Comparison of ENCODE assay signal across 10 cellular contexts in the genomic region with DNA sequence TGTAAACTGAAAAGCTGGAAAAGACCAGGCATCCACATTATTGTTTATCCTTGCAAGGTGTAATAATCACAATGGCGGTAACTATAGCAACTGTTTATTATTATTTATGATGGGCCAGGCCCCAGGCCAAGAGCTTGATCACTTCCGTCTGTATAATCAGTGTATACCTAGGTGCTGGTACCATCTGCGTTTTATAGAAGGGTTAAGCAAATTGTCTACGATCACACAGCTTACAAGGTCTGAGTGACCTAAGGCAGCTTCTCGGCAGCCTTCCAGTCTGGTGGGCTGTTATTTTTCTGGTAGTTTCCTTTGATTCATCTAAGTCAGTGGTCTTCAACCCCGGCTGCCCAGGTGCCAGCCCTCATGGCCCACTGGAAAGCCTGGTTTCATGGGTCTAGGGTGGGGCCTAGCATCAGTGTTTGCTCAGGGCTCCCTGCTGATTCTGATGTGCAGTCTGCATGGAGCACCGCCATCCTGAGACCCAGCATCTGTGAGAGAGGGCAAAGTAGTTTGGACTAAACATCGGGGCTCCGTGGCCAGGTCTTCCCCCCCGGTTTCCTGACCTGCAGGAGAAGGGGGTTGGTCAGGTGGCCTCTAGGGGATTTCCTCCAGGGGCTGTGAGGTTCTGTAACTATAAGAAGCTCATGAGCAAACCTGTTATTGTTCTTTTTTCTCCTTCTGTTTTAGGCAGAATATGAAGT.
A peak's percentile ranks its signal among the peaks of the same experiment; 100 is the strongest.
DNase-seq lines count a peak whose midpoint lies in the region; ATAC-seq and TF ChIP-seq lines count a peak whose summit lies in the region.
"Had no signal": no experiment of that assay in that cellular context is flagged by ENCODE, and none has a peak within 500 bp of the region (broad histone marks: within the 10 kb centered on the region; RNA-seq: fewer than 3 reads in every experiment).

No MANE protein-coding gene starts in this region.

- H3K9ac ChIP-seq in mucosa of rectum (ENCODE audit: low read depth in 1 of 2, low read length in 2 of 2) = no peak overlapping the region

- ATAC-seq in heart right ventricle (no peak), left cardiac atrium (no peak), upper lobe of left lung (ENCODE audit: low FRiP score in 2 of 2) (no peak), HG03280 (IDR thresholded peaks at IDR 0.05; ENCODE audit: unreplicated experiment) (no peak)
- no peak for ATAC-seq in activated CD8-positive, alpha-beta T cell treated with anti-CD3 and anti-CD28 coated beads for 36 hours

- H3K27ac Mint-ChIP-seq in activated CD8-positive, alpha-beta T cell treated with anti-CD3 and anti-CD28 coated beads for 36 hours = peak overlapping the region; percentile 34
- H3K27ac Mint-ChIP-seq: activated naive CD8-positive, alpha-beta T cell treated with anti-CD3 and anti-CD28 coated beads, Interleukin-2, amount 10 ng/mL, durations not matched to agents 7 days and 5 days had no signal

- no peaks in the 10 kb centered on the region for H3K27me3 Mint-ChIP-seq in activated CD8-positive, alpha-beta T cell treated with anti-CD3 and anti-CD28 coated beads for 36 hours
- H3K27me3 Mint-ChIP-seq: activated naive CD8-positive, alpha-beta T cell treated with anti-CD3 and anti-CD28 coated beads, Interleukin-2, amount 10 ng/mL, durations not matched to agents 7 days and 5 days had no signal

- no peak for TF ChIP-seq EP300 in upper lobe of left lung (IDR thresholded peaks at IDR 0.05)

- no peaks in the 10 kb centered on the region for H3K36me3 Mint-ChIP-seq in activated CD8-positive, alpha-beta T cell treated with anti-CD3 and anti-CD28 coated beads for 36 hours (ENCODE audit: low read depth)
- H3K36me3 Mint-ChIP-seq: activated naive CD8-positive, alpha-beta T cell treated with anti-CD3 and anti-CD28 coated beads, Interleukin-2, amount 10 ng/mL, durations not matched to agents 7 days and 5 days had no signal

- WGBS in heart right ventricle, 2 donors = 80 to 84% methylated on average over 10 of the region's 10 CpGs
- WGBS in upper lobe of left lung, 2 donors = 63 to 69% methylated on average over 9 to 10 of the region's 10 CpGs

- H3K4me3 ChIP-seq in heart right ventricle (no peak overlapping the region), mucosa of rectum (ENCODE audit: low read length in 2 of 2) (no peak overlapping the region), upper lobe of left lung (no peak overlapping the region)

- POLR2A ChIA-PET in activated CD8-positive, alpha-beta T cell treated with anti-CD3 and anti-CD28 coated beads for 36 hours (lab: Charles Lee) = no interaction called here

- H3K9me3 Mint-ChIP-seq in activated CD8-positive, alpha-beta T cell treated with anti-CD3 and anti-CD28 coated beads for 36 hours = no peaks in the 10 kb centered on the region
- H3K9me3 Mint-ChIP-seq: activated naive CD8-positive, alpha-beta T cell treated with anti-CD3 and anti-CD28 coated beads, Interleukin-2, amount 10 ng/mL, durations not matched to agents 7 days and 5 days had no signal

- H3K36me3 ChIP-seq in heart right ventricle = peaks cover 0 to 43% (median 0%) of the 10 kb centered on the region in 9 donors
- H3K36me3 ChIP-seq in mucosa of rectum (ENCODE audit: control insufficient read depth in 2 of 2, insufficient read depth in 2 of 2, low read length in 2 of 2) = no peaks in the 10 kb centered on the region
- peaks cover 0 to 35% (median 9%) of the 10 kb centered on the region in 4 donors for H3K36me3 ChIP-seq in upper lobe of left lung

- H3K27ac ChIP-seq in heart right ventricle = peak overlapping the region in 9 of 10 donors; percentile 44 to 88 (median 72)
- peak overlapping the region; percentile 64 to 71 for H3K27ac ChIP-seq in mucosa of rectum (ENCODE audit: low read depth in 2 of 2, low read length in 2 of 2)
- H3K27ac ChIP-seq in upper lobe of left lung = peak overlapping the region; percentile 73 to 89 (median 86)

- H3K27me3 ChIP-seq in heart right ventricle = no peaks in the 10 kb centered on the region
- H3K27me3 ChIP-seq in mucosa of rectum (ENCODE audit: control insufficient read depth in 2 of 2, insufficient read depth in 2 of 2, low read length in 2 of 2) = no peaks in the 10 kb centered on the region
- H3K27me3 ChIP-seq in upper lobe of left lung = no peaks in the 10 kb centered on the region

- no peak for TF ChIP-seq POLR2A in upper lobe of left lung (IDR thresholded peaks at IDR 0.05)

- no peaks in the 10 kb centered on the region for H3K9me3 ChIP-seq in heart right ventricle
- no peaks in the 10 kb centered on the region for H3K9me3 ChIP-seq in mucosa of rectum (ENCODE audit: control insufficient read depth in 2 of 2, low read length in 2 of 2)
- H3K9me3 ChIP-seq in upper lobe of left lung = no peaks in the 10 kb centered on the region

- no peak for DNase-seq in heart right ventricle
- no peak for DNase-seq in left cardiac atrium
- no peak for DNase-seq in activated CD8-positive, alpha-beta T cell treated with anti-CD3 and anti-CD28 coated beads for 36 hours
- DNase-seq in upper lobe of left lung = no peak
- DNase-seq in activated CD4-positive, CD25-positive, alpha-beta regulatory T cell (lab: John Stamatoyannopoulos, UW) = no peak
- DNase-seq in cortex of kidney (lab: John Stamatoyannopoulos, UW) = no peak
- DNase-seq: activated naive CD8-positive, alpha-beta T cell treated with anti-CD3 and anti-CD28 coated beads, Interleukin-2, amount 10 ng/mL, durations not matched to agents 7 days and 5 days; NCI-H1436 had no signal

- H3K4me1 Mint-ChIP-seq in activated CD8-positive, alpha-beta T cell treated with anti-CD3 and anti-CD28 coated beads for 36 hours (ENCODE audit: low read depth) = peaks cover 19% of the 10 kb centered on the region

- TF ChIP-seq CTCF in heart right ventricle (IDR thresholded peaks at IDR 0.05) = no peak
- no peak for TF ChIP-seq CTCF in activated CD8-positive, alpha-beta T cell treated with anti-CD3 and anti-CD28 coated beads for 36 hours (IDR thresholded peaks at IDR 0.05)
- no peak for TF ChIP-seq CTCF in upper lobe of left lung (IDR thresholded peaks at IDR 0.05)

- no peak overlapping the region for H3K4me3 Mint-ChIP-seq in activated CD8-positive, alpha-beta T cell treated with anti-CD3 and anti-CD28 coated beads for 36 hours
- H3K4me3 Mint-ChIP-seq: activated naive CD8-positive, alpha-beta T cell treated with anti-CD3 and anti-CD28 coated beads, Interleukin-2, amount 10 ng/mL, durations not matched to agents 7 days and 5 days had no signal

- CTCF ChIA-PET in activated CD8-positive, alpha-beta T cell treated with anti-CD3 and anti-CD28 coated beads for 36 hours (lab: Charles Lee) = interaction anchor here (0.8 to 1.5 kb wide), 3 partner anchors 189 to 197 kb away, joined by 3 to 4 read pairs (median 3); a partner anchor contains a TSS

- intact Hi-C loops in heart right ventricle (cut with DNase I) = no loop called here
- intact Hi-C loops in left cardiac atrium (cut with DNase I) = no loop called here
- intact Hi-C loops in activated CD8-positive, alpha-beta T cell treated with anti-CD3 and anti-CD28 coated beads for 36 hours (cut with micrococcal nuclease) = no loop called here

- peaks cover 12 to 57% (median 40%) of the 10 kb centered on the region in 9 donors for H3K4me1 ChIP-seq in heart right ventricle
- peaks cover 0 to 6% of the 10 kb centered on the region in 2 donors for H3K4me1 ChIP-seq in mucosa of rectum (ENCODE audit: control insufficient read depth in 2 of 2, insufficient read depth in 2 of 2, low read length in 2 of 2)
- H3K4me1 ChIP-seq in upper lobe of left lung = peaks cover 23 to 36% (median 27%) of the 10 kb centered on the region in 4 donors
